8 cellular contexts compared by ENCODE assay signal in genomic region chr11:120326228-120326627, GRCh38. TPM values are rescaled to one million over a fixed set of nuclear protein-coding genes. Genes with fewer than 3 reads are reported as not detected.
DNase-seq lines count a peak whose midpoint lies in the region; ATAC-seq and TF ChIP-seq lines count a peak whose summit lies in the region.

No MANE protein-coding gene starts in this region.

- in situ Hi-C loops in astrocyte of the cerebellum (cut with HindIII; ENCODE audit: low sequenced_read_pairs) = no loop called here

- peaks cover 73% of the 10 kb centered on the region for H3K27me3 Mint-ChIP-seq in T-helper 2 cell treated with Interferon-gamma antibody and Interleukin-4, amounts not matched to agents 5 μg/mL and 100 μg/mL, for 36 hours (ENCODE audit: low read depth)
- peaks cover 15 to 41% (median 23%) of the 10 kb centered on the region in 3 donors for H3K27me3 Mint-ChIP-seq in immature natural killer cell (ENCODE audit: low read depth in 3 of 3)

- H3K36me3 Mint-ChIP-seq in T-helper 2 cell treated with Interferon-gamma antibody and Interleukin-4, amounts not matched to agents 5 μg/mL and 100 μg/mL, for 36 hours (ENCODE audit: low read depth) = no peaks in the 10 kb centered on the region
- H3K36me3 Mint-ChIP-seq in immature natural killer cell = no peaks in the 10 kb centered on the region

- H3K9me3 ChIP-seq in thoracic aorta (no peaks in the 10 kb centered on the region), aorta (ENCODE audit: control insufficient read depth, low read length) (no peaks in the 10 kb centered on the region), colonic mucosa (no peaks in the 10 kb centered on the region)

- ATAC-seq in thoracic aorta (ENCODE audit: insufficient number of reproducible peaks, low FRiP score, low read depth) = no peak
- no peak for ATAC-seq in aorta (ENCODE audit: low FRiP score)

- H3K4me1 ChIP-seq in thoracic aorta (ENCODE audit: control insufficient read depth in 1 of 2, low read depth in 2 of 2) (peaks cover 17 to 36% of the 10 kb centered on the region in 2 donors), aorta (ENCODE audit: control insufficient read depth in 1 of 2, insufficient read depth in 2 of 2, low read length in 2 of 2) (peaks cover 0 to under 1% of the 10 kb centered on the region in 2 donors), colonic mucosa (no peaks in the 10 kb centered on the region)

- no peak for TF ChIP-seq CTCF in astrocyte of the cerebellum (IDR thresholded peaks at IDR 0.05; ENCODE audit: low read depth, low read length, missing control alignments)
- TF ChIP-seq CTCF in thoracic aorta (IDR thresholded peaks at IDR 0.05) = no peak
- no peak for TF ChIP-seq CTCF in colonic mucosa (IDR thresholded peaks at IDR 0.05)

- H3K27ac ChIP-seq in thoracic aorta (peak overlapping the region; percentile 93 to 94), aorta (ENCODE audit: low read depth in 1 of 2, low read length in 2 of 2) (peak overlapping the region in 1 of 2 donors; percentile 65), colonic mucosa (no peak overlapping the region)

- WGBS in aorta, 2 donors = 6 to 7% methylated on average over 3 of the region's 3 CpGs

- peaks cover 15% of the 10 kb centered on the region for H3K4me1 Mint-ChIP-seq in T-helper 2 cell treated with Interferon-gamma antibody and Interleukin-4, amounts not matched to agents 5 μg/mL and 100 μg/mL, for 36 hours (ENCODE audit: low read depth)
- peaks cover 15 to 26% of the 10 kb centered on the region in 2 donors for H3K4me1 Mint-ChIP-seq in immature natural killer cell

- DNase-seq in T-helper 2 cell treated with Interferon-gamma antibody and Interleukin-4, amounts not matched to agents 5 μg/mL and 100 μg/mL, for 36 hours (ENCODE audit: low spot score) = no peak
- DNase-seq in T-helper 2 cell (no peak), astrocyte of the cerebellum (ENCODE audit: low read depth) (no peak), immature natural killer cell (no peak), thoracic aorta (ENCODE audit: low spot score) (no peak), kidney glomerular epithelial cell (lab: John Stamatoyannopoulos, UW) (no peak), aorta (no peak), colonic mucosa (no peak)

- H3K27me3 ChIP-seq in thoracic aorta (replicated peaks; ENCODE audit: insufficient read depth) (no peaks in the 10 kb centered on the region), aorta (ENCODE audit: control insufficient read depth in 1 of 2, insufficient read depth in 2 of 2, low read length in 1 of 2) (no peaks in the 10 kb centered on the region), colonic mucosa (peaks cover 4% of the 10 kb centered on the region)

- no peak overlapping the region for H3K27ac Mint-ChIP-seq in T-helper 2 cell treated with Interferon-gamma antibody and Interleukin-4, amounts not matched to agents 5 μg/mL and 100 μg/mL, for 36 hours
- H3K27ac Mint-ChIP-seq in immature natural killer cell = no peak overlapping the region

- H3K9ac ChIP-seq in colonic mucosa (ENCODE audit: low read depth in 2 of 2, low read length in 2 of 2) = no peak overlapping the region

- peak overlapping the region; percentile 27 for H3K4me3 Mint-ChIP-seq in T-helper 2 cell treated with Interferon-gamma antibody and Interleukin-4, amounts not matched to agents 5 μg/mL and 100 μg/mL, for 36 hours
- H3K4me3 Mint-ChIP-seq in immature natural killer cell = peak overlapping the region; percentile 30 to 75 (median 67)

- peaks cover 7% of the 10 kb centered on the region for H3K36me3 ChIP-seq in thoracic aorta
- H3K36me3 ChIP-seq in aorta (ENCODE audit: control insufficient read depth in 1 of 2, insufficient read depth in 2 of 2, low read length in 1 of 2) = peaks cover 0 to 5% of the 10 kb centered on the region in 2 donors
- H3K36me3 ChIP-seq in colonic mucosa = no peaks in the 10 kb centered on the region

- no peaks in the 10 kb centered on the region for H3K9me3 Mint-ChIP-seq in T-helper 2 cell treated with Interferon-gamma antibody and Interleukin-4, amounts not matched to agents 5 μg/mL and 100 μg/mL, for 36 hours
- H3K9me3 Mint-ChIP-seq in immature natural killer cell = peaks cover 0 to 2% (median 0%) of the 10 kb centered on the region in 6 donors

- H3K4me3 ChIP-seq in astrocyte of the cerebellum (ENCODE audit: low read depth, low read length) (peak overlapping the region; percentile 54), thoracic aorta (peak overlapping the region; percentile 95), aorta (ENCODE audit: low read length in 2 of 2) (peak overlapping the region in 1 of 2 donors; percentile 70), colonic mucosa (no peak overlapping the region)

- intact Hi-C loops in aorta (cut with DNase I) (no loop called here), colonic mucosa (cut with DNase I) (no loop called here)

RNA-seq across cellular contexts. Expression of gene TLCD5, which starts 1.1 kb away (rescaled TPM):
- not detected for polyA plus RNA-seq in immature natural killer cell
- total RNA-seq in thoracic aorta = 10 to 100 TPM in 1 of 2 donors, 1 to 10 TPM in 1; 8.0 to 10.7 TPM
- 10 to 100 TPM in 1 of 2 donors, 1 to 10 TPM in 1; 7.9 to 10.5 TPM for total RNA-seq in aorta
- 1 to 10 TPM; 2.3 to 6.1 TPM for polyA plus RNA-seq in aorta
- 1 to 10 TPM in 1 of 2 donors, under 1 TPM in 1; 0.62 to 1.3 TPM for total RNA-seq in colonic mucosa

RNA-seq across cellular contexts. Expression of gene ARHGEF12, which starts 10.0 kb away (rescaled TPM):
- 10 to 100 TPM in 1 of 3 donors, 1 to 10 TPM in 2; 1.1 to 12.2 (median 6.7) TPM for polyA plus RNA-seq in immature natural killer cell
- 100 to 1,000 TPM; 113 to 132 TPM for total RNA-seq in thoracic aorta
- 100 to 1,000 TPM; 126 to 143 TPM for total RNA-seq in aorta
- 10 to 100 TPM; 21.7 to 25.8 TPM for polyA plus RNA-seq in aorta
- total RNA-seq in colonic mucosa = 100 to 1,000 TPM in 1 of 2 donors, 10 to 100 TPM in 1; 66.7 to 103 TPM
